ENCODE assay signal across 8 cellular contexts in the genomic region with DNA sequence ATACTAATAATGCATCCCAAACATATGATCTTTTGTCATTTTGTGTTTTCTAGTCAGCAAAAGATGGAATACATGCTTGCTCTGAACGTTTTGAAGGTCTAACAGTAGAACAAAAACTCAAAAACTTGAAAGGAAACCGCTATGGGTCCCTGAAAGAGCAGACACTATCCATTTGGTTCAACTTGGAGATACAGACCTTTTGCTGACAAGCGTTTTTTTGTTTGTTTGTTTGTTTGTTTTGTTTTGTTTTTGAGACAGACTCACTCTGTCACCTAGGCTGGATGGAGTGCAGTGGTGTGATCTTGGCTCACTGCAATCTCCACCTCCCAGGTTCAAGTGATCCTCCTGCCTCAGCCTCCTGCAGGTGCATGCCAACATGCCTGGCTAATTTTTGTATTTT.
"Had no signal": no experiment of that assay in that cellular context is flagged by ENCODE, and none has a peak within 500 bp of the region (broad histone marks: within the 10 kb centered on the region; RNA-seq: fewer than 3 reads in every experiment).

No MANE protein-coding gene starts in this region.

- DNase-seq: GDM1, GF-D8 had no signal

- ATAC-seq: GM12878 had no signal

- H3K4me3 ChIP-seq: GM12878 had no signal

- FAIRE-seq: G401.6, GM12878, GM12891, GM12892, GM18507, GM19239 had no signal
